In the genomic region with DNA sequence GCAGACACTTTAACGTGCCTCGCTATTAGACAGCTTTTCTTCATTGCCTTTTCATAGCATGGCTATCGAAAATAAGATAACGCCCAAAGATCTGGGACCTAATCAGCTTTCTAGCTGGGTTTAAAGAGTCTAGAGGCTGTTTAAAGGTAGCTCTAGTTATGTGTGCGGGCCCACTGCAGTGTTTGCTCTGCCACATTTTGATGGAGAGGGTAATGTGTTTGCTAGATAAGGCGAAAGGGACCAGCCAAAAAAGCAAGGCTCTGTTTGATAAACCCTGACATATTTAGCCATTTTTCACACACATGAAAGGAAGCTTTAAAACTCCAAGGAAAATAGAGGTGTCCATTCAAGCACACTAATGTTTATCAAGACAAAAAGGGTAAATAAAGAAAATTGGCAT, we compare ENCODE assay signal across 34 cellular contexts.
"Had no signal": no experiment of that assay in that cellular context is flagged by ENCODE, and none has a peak within 500 bp of the region (broad histone marks: within the 10 kb centered on the region; RNA-seq: fewer than 3 reads in every experiment).

No MANE protein-coding gene starts in this region.

- H3K27ac ChIP-seq: brain microvascular endothelial cell, PC-9, RWPE1, VCaP had no signal

- ATAC-seq: activated T-cell treated with anti-CD3 and anti-CD28 coated beads, Interleukin-2, amount 50 U/mL, for 72 hours; activated T-helper 17 cell treated with anti-CD3 and anti-CD28 coated beads, Interleukin-2, amount 50 U/mL, for 72 hours; Right ventricle myocardium inferior had no signal

- DNase-seq: activated B cell treated with CpG ODN at 0.5 μM for 24 hours; activated CD4-positive, alpha-beta memory T cell treated with anti-CD3 and anti-CD28 coated beads, Interleukin-2, amount 10 ng/mL, durations not matched to agents 7 days and 5 days; activated CD4-positive, alpha-beta T cell treated with anti-CD3 and anti-CD28 coated beads for 4 hours; activated CD4-positive, CD25-positive, alpha-beta regulatory T cell treated with anti-CD3 and anti-CD28 coated beads, Interleukin-2, amount 50 U/mL, for 72 hours; activated effector memory CD4-positive, alpha-beta T cell treated with anti-CD3 and anti-CD28 coated beads, Interleukin-2, amount 50 U/mL, for 16 hours; activated naive CD4-positive, alpha-beta T cell; activated naive CD4-positive, alpha-beta T cell treated with anti-CD3 and anti-CD28 coated beads, Interleukin-2, amount 50 U/mL, for 16 hours; activated naive CD8-positive, alpha-beta T cell treated with anti-CD3 and anti-CD28 coated beads for 36 hours; activated T-cell treated with anti-CD3 and anti-CD28 coated beads, Interleukin-2, amount 50 U/mL, for 1 hour; activated T-cell treated with anti-CD3 and anti-CD28 coated beads, Interleukin-2, amount 50 U/mL, for 72 hours; amniotic stem cell; aorta; brain microvascular endothelial cell; central memory CD4-positive, alpha-beta T cell; Karpas-422; NCI-H1105; NCI-H1417 treated with DMSO at 0.1 percent for 48 hours; NCI-H187 treated with DMSO at 0.1 percent for 48 hours; NCI-H2081; NCI-H2171 treated with DMSO at 0.1 percent for 48 hours; NCI-H2227 treated with DMSO at 0.1 percent for 48 hours; NCI-H446; NCI-H510A treated with DMSO at 0.1 percent for 48 hours; NCI-H526 treated with DMSO at 0.1 percent for 48 hours; NCI-H774; PC-9; SW 1271; T-helper 1 cell; T-helper 2 cell; T-helper 9 cell had no signal

- H3K4me3 ChIP-seq: PC-9 had no signal

- H3K36me3 ChIP-seq: brain microvascular endothelial cell had no signal
